In genomic region chr16:10871157-10871991, GRCh38 we compare ENCODE assay signal across 8 cellular contexts. TPM values are rescaled to one million over a fixed set of nuclear protein-coding genes. Genes with fewer than 3 reads are reported as not detected.
DNase-seq lines count a peak whose midpoint lies in the region; ATAC-seq, FAIRE-seq and TF ChIP-seq lines count a peak whose summit lies in the region.

No MANE protein-coding gene starts in this region.

- H3K79me1 ChIP-seq in mesenchymal stem cell (replicated peaks; ENCODE audit: low read length, poor library complexity, severe bottlenecking) = no peaks in the 10 kb centered on the region

- H3K79me2 ChIP-seq in astrocyte (ENCODE audit: insufficient read depth, low read length) = no peaks in the 10 kb centered on the region

- no peak overlapping the region for H3K18ac ChIP-seq in mesenchymal stem cell (ENCODE audit: low read depth in 1 of 2, low read length in 2 of 2)

- TF ChIP-seq POLR2A in thyroid gland (IDR thresholded peaks at IDR 0.05) = no peak

- H3K4me3 ChIP-seq in astrocyte (ENCODE audit: insufficient read depth, low read depth, low read length) (peak overlapping the region; percentile 21), mesenchymal stem cell (ENCODE audit: insufficient read depth in 1 of 2, low read depth in 1 of 2, low read length in 2 of 2) (peak overlapping the region in 1 of 2 experiments; percentile 0), thyroid gland (replicated peaks in 1 of 3) (no peak overlapping the region)

- H3K9me3 Mint-ChIP-seq in astrocyte (ENCODE audit: unreplicated experiment) = peaks cover 8% of the 10 kb centered on the region

- H2BK15ac ChIP-seq in mesenchymal stem cell (ENCODE audit: low read depth, poor library complexity, severe bottlenecking) = no peak overlapping the region

- DNase-seq in activated T-cell treated with anti-CD3 and anti-CD28 coated beads for 24 hours (ENCODE audit: low read depth) (peak; percentile 51), activated T-cell treated with anti-CD3 and anti-CD28 coated beads for 4 hours (no peak), RKO (ENCODE audit: low spot score) (peak; percentile 52), astrocyte (ENCODE audit: low read depth) (peak; percentile 94), mesenchymal stem cell (peak; percentile 62), thyroid gland (peak; percentile 67 to 84)

- no peak overlapping the region for H2AK5ac ChIP-seq in mesenchymal stem cell (ENCODE audit: low read length, severe bottlenecking)

- H4K20me1 ChIP-seq in astrocyte (ENCODE audit: insufficient read depth, low read length) = no peaks in the 10 kb centered on the region

- H2BK5ac ChIP-seq in mesenchymal stem cell (ENCODE audit: low read depth, low read length, poor library complexity, severe bottlenecking) = no peak overlapping the region

- no peaks in the 10 kb centered on the region for H3K36me3 ChIP-seq in astrocyte (ENCODE audit: insufficient read depth, low read length)
- no peaks in the 10 kb centered on the region for H3K36me3 ChIP-seq in mesenchymal stem cell (ENCODE audit: control insufficient read depth in 1 of 2, insufficient read depth in 2 of 2, low read depth in 1 of 2, low read length in 2 of 2)
- no peaks in the 10 kb centered on the region for H3K36me3 ChIP-seq in thyroid gland

- no peak for TF ChIP-seq CTCF in astrocyte (IDR thresholded peaks at IDR 0.05; ENCODE audit: insufficient read depth, low read depth, low read length)
- TF ChIP-seq CTCF in thyroid gland (IDR thresholded peaks at IDR 0.05) = no peak

- no peak overlapping the region for H3K4me3 Mint-ChIP-seq in astrocyte (ENCODE audit: unreplicated experiment)

- H3K4ac ChIP-seq in mesenchymal stem cell (ENCODE audit: low read depth in 1 of 2, low read length in 2 of 2) = no peak overlapping the region

- H3K4me1 ChIP-seq in astrocyte (ENCODE audit: insufficient read depth, low read length) (peaks cover 17% of the 10 kb centered on the region), mesenchymal stem cell (ENCODE audit: control insufficient read depth, insufficient read depth, low read depth, low read length) (peaks cover 8% of the 10 kb centered on the region), thyroid gland (peaks cover 0 to 27% of the 10 kb centered on the region in 2 donors)

- H3K4me2 ChIP-seq in astrocyte (ENCODE audit: low read length) = peak overlapping the region; percentile 78
- H3K4me2 ChIP-seq in mesenchymal stem cell (ENCODE audit: low read length, poor library complexity, severe bottlenecking) = no peak overlapping the region

- WGBS in mesenchymal stem cell = 48% methylated on average over 10 of the region's 10 CpGs
- 37 to 64% methylated on average over 10 of the region's 10 CpGs for WGBS in thyroid gland, 2 donors

- H3K27me3 ChIP-seq in astrocyte (ENCODE audit: insufficient read depth, low read length) (peaks cover 2% of the 10 kb centered on the region), mesenchymal stem cell (ENCODE audit: control insufficient read depth in 1 of 2, insufficient read depth in 1 of 2, low read length in 2 of 2) (peaks cover 0 to 15% of the 10 kb centered on the region in 2 experiments), thyroid gland (no peaks in the 10 kb centered on the region)

- peak overlapping the region; percentile 77 for H3K27ac Mint-ChIP-seq in astrocyte (ENCODE audit: unreplicated experiment)

- peaks cover 9% of the 10 kb centered on the region for H3K4me1 Mint-ChIP-seq in astrocyte (ENCODE audit: low read depth, unreplicated experiment)

- H3K9ac ChIP-seq in astrocyte (ENCODE audit: low read length) (peak overlapping the region; percentile 56), mesenchymal stem cell (ENCODE audit: low read length) (peak overlapping the region; percentile 48)

- H2BK120ac ChIP-seq in mesenchymal stem cell (ENCODE audit: low read depth, low read length) = no peak overlapping the region

- no peak overlapping the region for H3K23ac ChIP-seq in mesenchymal stem cell (ENCODE audit: low read length in 2 of 2)

- H2BK12ac ChIP-seq in mesenchymal stem cell (ENCODE audit: low read length in 2 of 2) = no peak overlapping the region

- no peak overlapping the region for H3K14ac ChIP-seq in mesenchymal stem cell (ENCODE audit: low read length in 2 of 2)

- FAIRE-seq in astrocyte (lab: Jason Lieb, UNC) = peak; percentile 73

- H2AFZ ChIP-seq in astrocyte (ENCODE audit: low read depth, low read length) (peak overlapping the region; percentile 20), mesenchymal stem cell (ENCODE audit: low read depth, low read length) (no peak overlapping the region)

- intact Hi-C loops in thyroid gland (cut with DNase I) = no loop called here

- H3K27me3 Mint-ChIP-seq in astrocyte (ENCODE audit: low read depth, unreplicated experiment) = peaks cover 68% of the 10 kb centered on the region

- H3K27ac ChIP-seq in astrocyte (ENCODE audit: low read depth, low read length) = peak overlapping the region; percentile 74
- H3K27ac ChIP-seq in mesenchymal stem cell (ENCODE audit: low read length, poor library complexity, severe bottlenecking) = no peak overlapping the region
- H3K27ac ChIP-seq in thyroid gland = peak overlapping the region in 2 of 3 donors; percentile 32 to 56

- H3K36me3 Mint-ChIP-seq in astrocyte (ENCODE audit: low read depth, unreplicated experiment) = no peaks in the 10 kb centered on the region

- H3K9me3 ChIP-seq in astrocyte (ENCODE audit: insufficient read depth, low read depth, low read length) = no peaks in the 10 kb centered on the region
- H3K9me3 ChIP-seq in mesenchymal stem cell (ENCODE audit: control insufficient read depth, low read length) = no peaks in the 10 kb centered on the region
- H3K9me3 ChIP-seq in thyroid gland = no peaks in the 10 kb centered on the region

- no peak overlapping the region for H4K91ac ChIP-seq in mesenchymal stem cell (ENCODE audit: low read length)

- no peak overlapping the region for H4K8ac ChIP-seq in mesenchymal stem cell (ENCODE audit: low read length)

- peak; percentile 48 for ATAC-seq in HG03066 (IDR thresholded peaks at IDR 0.05; ENCODE audit: low read depth, unreplicated experiment)
- ATAC-seq in GM21367 (IDR thresholded peaks at IDR 0.05; ENCODE audit: unreplicated experiment) = no peak

RNA-seq across cellular contexts. Expression of gene CIITA, which starts 5.6 kb away (rescaled TPM):
- not detected in 2 replicates for total RNA-seq in astrocyte
- polyA plus RNA-seq in mesenchymal stem cell (2013, experiment 1 of 2) = not detected
- polyA plus RNA-seq in mesenchymal stem cell (2013, experiment 2 of 2) = 0.01 TPM
- 10 to 100 TPM in 2 of 4 donors, 1 to 10 TPM in 2; 1.8 to 14.3 (median 10.0) TPM for total RNA-seq in thyroid gland

RNA-seq across cellular contexts. Expression of gene TVP23A, which starts 52.8 kb away (rescaled TPM):
- 0.34 and 0.70 TPM in 2 replicates for total RNA-seq in astrocyte
- not detected for polyA plus RNA-seq in mesenchymal stem cell (2013, experiment 1 of 2)
- polyA plus RNA-seq in mesenchymal stem cell (2013, experiment 2 of 2) = not detected
- total RNA-seq in thyroid gland = under 1 TPM in 2 of 4 donors, not detected in 2; 0.13 to 0.45 TPM
